ENCODE assay signal across 30 cellular contexts in the genomic region with DNA sequence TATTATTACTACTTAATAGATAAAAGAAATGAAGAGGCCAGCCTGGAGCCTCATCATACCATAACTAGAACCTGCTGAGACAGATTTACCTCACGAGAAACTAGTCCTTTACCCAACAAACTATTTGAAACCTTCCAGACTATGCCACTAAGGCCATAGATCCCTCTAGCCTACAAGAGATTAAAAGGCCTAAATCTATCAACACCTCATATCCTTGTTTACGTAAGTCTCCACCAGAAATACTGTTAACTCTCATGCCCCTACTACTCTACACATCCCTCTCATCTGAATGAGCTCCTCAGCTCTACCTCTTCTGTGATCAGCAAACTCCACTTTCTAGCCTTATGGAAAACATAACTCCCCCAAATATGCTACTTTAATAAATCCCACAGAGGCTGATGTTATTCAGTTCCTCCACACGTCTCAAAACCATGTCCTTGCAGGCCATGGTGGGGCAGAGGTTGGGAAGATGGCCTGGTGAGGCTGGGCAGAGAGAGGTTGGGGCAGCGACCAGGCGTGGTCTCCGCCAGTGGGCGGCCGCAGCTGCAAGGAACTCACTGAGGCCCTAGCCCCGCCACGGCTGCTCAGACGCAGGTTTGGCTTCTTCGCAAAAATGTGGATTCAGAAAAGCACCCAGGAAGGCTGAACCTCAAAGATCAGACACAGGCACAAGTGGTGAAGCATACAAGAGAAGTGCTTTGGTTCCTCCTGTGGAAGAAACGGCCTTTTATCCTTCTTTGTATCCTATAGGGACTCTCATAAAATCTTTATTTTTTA.
DNase-seq lines count a peak whose midpoint lies in the region; ATAC-seq and TF ChIP-seq lines count a peak whose summit lies in the region.
"Had no signal": no experiment of that assay in that cellular context is flagged by ENCODE, and none has a peak within 500 bp of the region (broad histone marks: within the 10 kb centered on the region; RNA-seq: fewer than 3 reads in every experiment).

No MANE protein-coding gene starts in this region.

- no peak overlapping the region for H3K27ac ChIP-seq in trophoblast cell (ENCODE audit: low read depth, low read length)
- H3K27ac ChIP-seq in stomach, result no peak overlapping the region
- H3K27ac ChIP-seq: ascending aorta, gastroesophageal sphincter, HL-60, sigmoid colon had no signal

- peak overlapping the region; percentile 22 for H3K4ac ChIP-seq in trophoblast cell (ENCODE audit: low read depth, low read length)

- intact Hi-C loops in activated naive CD4-positive, alpha-beta T cell treated with anti-CD3 and anti-CD28 coated beads for 36 hours (cut with micrococcal nuclease), result loop anchor here (5.0 kb wide), 1 partner anchor 91 kb away; no protein-coding TSS in a partner anchor
- intact Hi-C loops in left ventricle myocardium superior (cut with micrococcal nuclease), result no loop called here
- intact Hi-C loops in stomach (cut with DNase I; ENCODE audit: low total_unique reads), result no loop called here

- POLR2A ChIA-PET in WTC11 (lab: Charles Lee), result no interaction called here

- ATAC-seq in WTC11 (peak; percentile 92), left ventricle myocardium superior (peak; percentile 69), GM21619 (IDR thresholded peaks at IDR 0.05; ENCODE audit: unreplicated experiment) (no peak)
- ATAC-seq: activated naive CD4-positive, alpha-beta T cell treated with anti-CD3 and anti-CD28 coated beads, Interleukin-2, amount 50 U/mL, for 72 hours; gastroesophageal sphincter; PC-3 had no signal

- H3K79me2 ChIP-seq in trophoblast cell (ENCODE audit: control insufficient read depth, insufficient read depth, low read length, poor library complexity), result peaks cover 6% of the 10 kb centered on the region

- no peak overlapping the region for H4K8ac ChIP-seq in trophoblast cell (ENCODE audit: low read depth, low read length)

- TF ChIP-seq POLR2A in stomach (IDR thresholded peaks at IDR 0.05), result no peak

- no peak overlapping the region for H2AK5ac ChIP-seq in trophoblast cell (ENCODE audit: low read length)

- no peak overlapping the region for H2BK12ac ChIP-seq in trophoblast cell (ENCODE audit: low read length)

- H2BK120ac ChIP-seq in trophoblast cell (ENCODE audit: insufficient read depth, low read length, poor library complexity), result no peak overlapping the region

- peaks cover under 1% of the 10 kb centered on the region for H3K9me3 Mint-ChIP-seq in activated naive CD4-positive, alpha-beta T cell treated with anti-CD3 and anti-CD28 coated beads, Interleukin-2, amount 50 U/mL, for 24 hours
- peaks cover 2% of the 10 kb centered on the region for H3K9me3 Mint-ChIP-seq in activated naive CD4-positive, alpha-beta T cell treated with anti-CD3 and anti-CD28 coated beads for 36 hours
- no peaks in the 10 kb centered on the region for H3K9me3 Mint-ChIP-seq in WTC11

- H2BK5ac ChIP-seq in trophoblast cell (ENCODE audit: low read depth, low read length, poor library complexity), result no peak overlapping the region

- H3K9ac ChIP-seq in trophoblast cell (ENCODE audit: low read length), result no peak overlapping the region

- no peaks in the 10 kb centered on the region for H3K36me3 ChIP-seq in trophoblast cell (ENCODE audit: control insufficient read depth in 1 of 2, insufficient read depth in 2 of 2, low read length in 2 of 2)
- H3K36me3 ChIP-seq in stomach, result no peaks in the 10 kb centered on the region
- H3K36me3 ChIP-seq: ascending aorta, gastroesophageal sphincter, sigmoid colon had no signal

- H3K27me3 ChIP-seq in trophoblast cell (ENCODE audit: insufficient read depth, low read length) (no peaks in the 10 kb centered on the region), stomach (no peaks in the 10 kb centered on the region)
- H3K27me3 ChIP-seq: ascending aorta, gastroesophageal sphincter, sigmoid colon had no signal

- H3K4me3 Mint-ChIP-seq in activated naive CD4-positive, alpha-beta T cell treated with anti-CD3 and anti-CD28 coated beads, Interleukin-2, amount 50 U/mL, for 24 hours, result no peak overlapping the region
- no peak overlapping the region for H3K4me3 Mint-ChIP-seq in activated naive CD4-positive, alpha-beta T cell treated with anti-CD3 and anti-CD28 coated beads for 36 hours
- no peak overlapping the region for H3K4me3 Mint-ChIP-seq in WTC11
- H3K4me3 Mint-ChIP-seq: activated CD4-positive, alpha-beta T cell treated with anti-CD3 and anti-CD28 coated beads, Interleukin-2, amount 10 ng/mL, durations not matched to agents 24 days and 14 days; central memory CD8-positive, alpha-beta T cell; dendritic cell treated with granulocyte-macrophage colony-stimulating factor and Interleukin-4, amounts not matched to agents 40 ng/mL and 50 ng/mL, for 4 days; T-helper 2 cell treated with Interferon-gamma antibody and Interleukin-4, amounts not matched to agents 5 μg/mL and 100 μg/mL, for 36 hours had no signal

- no peak overlapping the region for H3K18ac ChIP-seq in trophoblast cell (ENCODE audit: low read length)

- WGBS in trophoblast cell (ENCODE audit: extremely low coverage, insufficient coverage, insufficient read length), result no CpG with 5 or more reads among the region's 13 CpGs
- 91 to 94% (median 92%) methylated on average over 13 of the region's 13 CpGs for WGBS in stomach, 5 donors

- peaks cover 9% of the 10 kb centered on the region for H3K36me3 Mint-ChIP-seq in activated naive CD4-positive, alpha-beta T cell treated with anti-CD3 and anti-CD28 coated beads, Interleukin-2, amount 50 U/mL, for 24 hours
- peaks cover 8% of the 10 kb centered on the region for H3K36me3 Mint-ChIP-seq in activated naive CD4-positive, alpha-beta T cell treated with anti-CD3 and anti-CD28 coated beads for 36 hours (ENCODE audit: low read depth)
- H3K36me3 Mint-ChIP-seq in WTC11, result no peaks in the 10 kb centered on the region

- no peak overlapping the region for H3K4me3 ChIP-seq in trophoblast cell (ENCODE audit: low read depth, low read length)
- no peak overlapping the region for H3K4me3 ChIP-seq in stomach
- H3K4me3 ChIP-seq: ascending aorta, gastroesophageal sphincter, lung, sigmoid colon had no signal

- no peaks in the 10 kb centered on the region for H3K9me3 ChIP-seq in trophoblast cell (ENCODE audit: insufficient read depth, low read depth, low read length)
- no peaks in the 10 kb centered on the region for H3K9me3 ChIP-seq in stomach
- H3K9me3 ChIP-seq: ascending aorta, gastroesophageal sphincter, sigmoid colon had no signal

- H3K4me1 ChIP-seq in trophoblast cell (ENCODE audit: control insufficient read depth in 1 of 2, insufficient read depth in 2 of 2, low read length in 2 of 2) (no peaks in the 10 kb centered on the region), stomach (peaks cover 0 to 33% (median 14%) of the 10 kb centered on the region in 4 donors)
- H3K4me1 ChIP-seq: ascending aorta had no signal

- no peak overlapping the region for H3K4me2 ChIP-seq in trophoblast cell (ENCODE audit: low read length)

- no peaks in the 10 kb centered on the region for H3K27me3 Mint-ChIP-seq in activated naive CD4-positive, alpha-beta T cell treated with anti-CD3 and anti-CD28 coated beads, Interleukin-2, amount 50 U/mL, for 24 hours
- H3K27me3 Mint-ChIP-seq in activated naive CD4-positive, alpha-beta T cell treated with anti-CD3 and anti-CD28 coated beads for 36 hours (ENCODE audit: low read depth), result no peaks in the 10 kb centered on the region
- H3K27me3 Mint-ChIP-seq in WTC11 (ENCODE audit: low read depth), result no peaks in the 10 kb centered on the region
- H3K27me3 Mint-ChIP-seq: activated CD4-positive, alpha-beta T cell treated with anti-CD3 and anti-CD28 coated beads, Interleukin-2, amount 10 ng/mL, durations not matched to agents 24 days and 14 days; CD4-positive, CD25-positive, alpha-beta regulatory T cell; central memory CD8-positive, alpha-beta T cell; dendritic cell treated with granulocyte-macrophage colony-stimulating factor and Interleukin-4, amounts not matched to agents 40 ng/mL and 50 ng/mL, for 4 days had no signal

- H3K14ac ChIP-seq in trophoblast cell (ENCODE audit: low read length), result no peak overlapping the region

- no peak overlapping the region for H4K12ac ChIP-seq in trophoblast cell (ENCODE audit: low read depth, low read length)

- no peak for DNase-seq in activated naive CD4-positive, alpha-beta T cell treated with anti-CD3 and anti-CD28 coated beads for 36 hours
- DNase-seq in WTC11 (ENCODE audit: low spot score) (peak; percentile 15), left ventricle myocardium superior (no peak), trophoblast cell (no peak), NCI-H2107 (lab: John Stamatoyannopoulos, UW) (no peak), stomach (no peak)
- DNase-seq: 8988T; activated CD4-positive, alpha-beta T cell treated with anti-CD3 and anti-CD28 coated beads, Interleukin-2, amount 10 ng/mL, durations not matched to agents 24 days and 14 days; CD4-positive, CD25-positive, alpha-beta regulatory T cell; EL; islet precursor cell; NCI-H187; NCI-H2171 treated with DMSO at 0.1 percent for 48 hours; NCI-H524 treated with DMSO at 0.1 percent for 48 hours; PC-3; posterior cingulate gyrus; SHP77 treated with DMSO at 0.1 percent for 48 hours; sigmoid colon; stimulated activated CD4-positive, alpha-beta T cell treated with anti-CD3 and anti-CD28 coated beads, Interleukin-15, amount 100 ng/mL, for 24 hours; stimulated activated naive CD4-positive, alpha-beta T cell treated with Interleukin-2 at 50 U/mL for 16 hours had no signal

- H3K4me1 Mint-ChIP-seq in activated naive CD4-positive, alpha-beta T cell treated with anti-CD3 and anti-CD28 coated beads, Interleukin-2, amount 50 U/mL, for 24 hours, result peaks cover 69% of the 10 kb centered on the region
- peaks cover 61% of the 10 kb centered on the region for H3K4me1 Mint-ChIP-seq in activated naive CD4-positive, alpha-beta T cell treated with anti-CD3 and anti-CD28 coated beads for 36 hours (ENCODE audit: low read depth)
- H3K4me1 Mint-ChIP-seq in WTC11, result peaks cover 42% of the 10 kb centered on the region

- CTCF ChIA-PET in activated naive CD4-positive, alpha-beta T cell treated with anti-CD3 and anti-CD28 coated beads for 36 hours (lab: Charles Lee), result no interaction called here
- CTCF ChIA-PET in WTC11 (lab: Charles Lee), result interaction anchor here (1.4 to 1.6 kb wide), 2 partner anchors 12 to 45 kb away, joined by 4 to 6 read pairs; no protein-coding TSS in a partner anchor

- H3K79me1 ChIP-seq in trophoblast cell (ENCODE audit: low read length), result no peaks in the 10 kb centered on the region

- no peak for TF ChIP-seq EP300 in stomach (IDR thresholded peaks at IDR 0.05)

- H2AFZ ChIP-seq in trophoblast cell (ENCODE audit: insufficient read depth, low read length, poor library complexity), result no peak overlapping the region

- no peak overlapping the region for H3K23ac ChIP-seq in trophoblast cell (ENCODE audit: low read length)

- H3K27ac Mint-ChIP-seq in activated naive CD4-positive, alpha-beta T cell treated with anti-CD3 and anti-CD28 coated beads, Interleukin-2, amount 50 U/mL, for 24 hours, result peak overlapping the region; percentile 19
- no peak overlapping the region for H3K27ac Mint-ChIP-seq in activated naive CD4-positive, alpha-beta T cell treated with anti-CD3 and anti-CD28 coated beads for 36 hours
- H3K27ac Mint-ChIP-seq in WTC11, result peak overlapping the region; percentile 5
- H3K27ac Mint-ChIP-seq: activated CD4-positive, alpha-beta T cell treated with anti-CD3 and anti-CD28 coated beads, Interleukin-2, amount 10 ng/mL, durations not matched to agents 24 days and 14 days; activated naive CD4-positive, alpha-beta T cell treated with anti-CD3 and anti-CD28 coated beads, Interleukin-2, amount 50 U/mL, for 72 hours; dendritic cell treated with granulocyte-macrophage colony-stimulating factor and Interleukin-4, amounts not matched to agents 40 ng/mL and 50 ng/mL, for 4 days; T-helper 2 cell treated with Interferon-gamma antibody and Interleukin-4, amounts not matched to agents 5 μg/mL and 100 μg/mL, for 36 hours had no signal

- no peak for TF ChIP-seq CTCF in WTC11 (IDR thresholded peaks at IDR 0.05)
- TF ChIP-seq CTCF in stomach (IDR thresholded peaks at IDR 0.05), result no peak

- no peak overlapping the region for H4K91ac ChIP-seq in trophoblast cell (ENCODE audit: low read depth, low read length)
